Comparison of ENCODE assay signal across 1 cellular context in the genomic region with DNA sequence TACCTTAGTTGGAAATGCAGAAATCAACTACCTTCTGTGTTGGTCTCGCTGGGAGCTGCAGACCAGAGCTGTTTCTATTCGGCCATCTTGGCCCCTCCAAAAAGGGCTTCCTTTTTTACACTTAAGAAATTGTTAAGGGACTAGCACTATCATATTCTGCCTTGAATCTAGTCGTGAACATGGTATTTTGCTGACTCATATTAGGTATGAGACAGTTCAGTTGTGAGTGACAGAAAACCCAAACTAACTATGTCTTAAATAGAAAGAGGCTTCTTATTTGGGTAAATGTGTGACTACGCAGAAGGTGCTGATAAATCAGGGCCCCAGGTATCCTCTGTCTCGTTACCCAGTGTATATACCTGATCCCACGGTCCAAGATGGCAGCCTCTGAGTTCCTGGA.
TF ChIP-seq lines count a peak whose summit lies in the region.

No MANE protein-coding gene starts in this region.

TF ChIP-seq in GM12878, 131 proteins besides CTCF, POLR2A, EP300 and RAD21 (continued from another document):
- TF ChIP-seq, protein P1, sequence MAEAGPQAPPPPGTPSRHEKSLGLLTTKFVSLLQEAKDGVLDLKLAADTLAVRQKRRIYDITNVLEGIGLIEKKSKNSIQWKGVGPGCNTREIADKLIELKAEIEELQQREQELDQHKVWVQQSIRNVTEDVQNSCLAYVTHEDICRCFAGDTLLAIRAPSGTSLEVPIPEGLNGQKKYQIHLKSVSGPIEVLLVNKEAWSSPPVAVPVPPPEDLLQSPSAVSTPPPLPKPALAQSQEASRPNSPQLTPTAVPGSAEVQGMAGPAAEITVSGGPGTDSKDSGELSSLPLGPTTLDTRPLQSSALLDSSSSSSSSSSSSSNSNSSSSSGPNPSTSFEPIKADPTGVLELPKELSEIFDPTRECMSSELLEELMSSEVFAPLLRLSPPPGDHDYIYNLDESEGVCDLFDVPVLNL (IDR thresholded peaks at IDR 0.05; ENCODE audit: low read depth, low read length): no peak
- TF ChIP-seq SPI1 (IDR thresholded peaks at IDR 0.05; ENCODE audit: borderline replicate concordance, insufficient read depth, low read depth, low read length): no peak
TF ChIP-seq in GM12878: peak in this region for 0.
